ENCODE assay signal across 14 cellular contexts in the genomic region with DNA sequence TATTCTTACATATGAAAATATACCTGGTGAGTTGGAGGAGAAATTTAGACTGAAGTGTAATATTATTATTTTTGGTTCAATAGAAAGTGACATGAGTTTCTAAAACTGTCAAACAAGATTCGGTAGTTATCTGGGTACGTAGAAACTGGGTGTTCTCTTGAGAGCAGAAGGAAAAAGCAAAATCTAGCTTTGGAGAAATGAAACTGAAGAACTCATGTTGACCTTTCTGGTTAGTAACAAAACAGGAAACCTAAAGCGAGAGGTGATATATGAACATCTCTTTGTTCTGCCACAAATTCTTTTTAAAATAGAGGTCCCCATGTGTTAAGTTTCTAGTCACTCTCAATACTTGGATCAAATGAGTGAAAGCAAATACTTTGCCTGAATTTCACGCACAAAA.
DNase-seq lines count a peak whose midpoint lies in the region; ATAC-seq lines count a peak whose summit lies in the region.
"Had no signal": no experiment of that assay in that cellular context is flagged by ENCODE, and none has a peak within 500 bp of the region (broad histone marks: within the 10 kb centered on the region; RNA-seq: fewer than 3 reads in every experiment).

No MANE protein-coding gene starts in this region.

- no peak overlapping the region for H3K4me3 Mint-ChIP-seq in dendritic cell treated with granulocyte-macrophage colony-stimulating factor and Interleukin-4, amounts not matched to agents 40 ng/mL and 50 ng/mL, for 4 days
- H3K4me3 Mint-ChIP-seq: activated naive CD8-positive, alpha-beta T cell treated with anti-CD3 and anti-CD28 coated beads for 36 hours; T-helper 2 cell treated with Interferon-gamma antibody and Interleukin-4, amounts not matched to agents 5 μg/mL and 100 μg/mL, for 36 hours had no signal

- peak overlapping the region; percentile 17 for H3K27ac Mint-ChIP-seq in dendritic cell treated with granulocyte-macrophage colony-stimulating factor and Interleukin-4, amounts not matched to agents 40 ng/mL and 50 ng/mL, for 4 days
- H3K27ac Mint-ChIP-seq: activated naive CD8-positive, alpha-beta T cell treated with anti-CD3 and anti-CD28 coated beads for 36 hours; progenitor cell of endocrine pancreas; T-helper 2 cell treated with Interferon-gamma antibody and Interleukin-4, amounts not matched to agents 5 μg/mL and 100 μg/mL, for 36 hours had no signal

- no peaks in the 10 kb centered on the region for H3K27me3 Mint-ChIP-seq in dendritic cell treated with granulocyte-macrophage colony-stimulating factor and Interleukin-4, amounts not matched to agents 40 ng/mL and 50 ng/mL, for 4 days
- H3K27me3 Mint-ChIP-seq: activated naive CD8-positive, alpha-beta T cell treated with anti-CD3 and anti-CD28 coated beads for 36 hours; progenitor cell of endocrine pancreas had no signal

- H3K9me3 Mint-ChIP-seq in dendritic cell treated with granulocyte-macrophage colony-stimulating factor and Interleukin-4, amounts not matched to agents 40 ng/mL and 50 ng/mL, for 4 days, result no peaks in the 10 kb centered on the region

- ATAC-seq in GM18867 (IDR thresholded peaks at IDR 0.05; ENCODE audit: unreplicated experiment) (peak; percentile 81), GM21528 (IDR thresholded peaks at IDR 0.05; ENCODE audit: low FRiP score, unreplicated experiment) (peak; percentile 70), HG03139 (IDR thresholded peaks at IDR 0.05; ENCODE audit: unreplicated experiment) (peak; percentile 47), sciatic nerve (no peak)

- DNase-seq in DMS 273 (lab: John Stamatoyannopoulos, UW; ENCODE audit: unreplicated experiment) (no peak), NCI-H146 treated with DMSO at 0.1 percent for 48 hours (lab: John Stamatoyannopoulos, UW; ENCODE audit: unreplicated experiment) (no peak), sciatic nerve (ENCODE audit: low spot score) (no peak)
- no peak for DNase-seq in effector CD8-positive, alpha-beta T cell (lab: John Stamatoyannopoulos, UW)
- DNase-seq: activated naive CD8-positive, alpha-beta T cell treated with anti-CD3 and anti-CD28 coated beads for 36 hours; head of caudate nucleus; NCI-H2029; testis had no signal

- intact Hi-C loops in dendritic cell treated with granulocyte-macrophage colony-stimulating factor and Interleukin-4, amounts not matched to agents 40 ng/mL and 50 ng/mL, for 4 days (cut with micrococcal nuclease), result loop anchor here (10.0 kb wide), 1 partner anchor 71 kb away; no protein-coding TSS in a partner anchor
- intact Hi-C loops in sciatic nerve (cut with DNase I), result no loop called here

- no peaks in the 10 kb centered on the region for H3K36me3 Mint-ChIP-seq in dendritic cell treated with granulocyte-macrophage colony-stimulating factor and Interleukin-4, amounts not matched to agents 40 ng/mL and 50 ng/mL, for 4 days (ENCODE audit: low read depth)
- H3K36me3 Mint-ChIP-seq: activated naive CD8-positive, alpha-beta T cell treated with anti-CD3 and anti-CD28 coated beads for 36 hours had no signal

- peaks cover 41% of the 10 kb centered on the region for H3K4me1 Mint-ChIP-seq in dendritic cell treated with granulocyte-macrophage colony-stimulating factor and Interleukin-4, amounts not matched to agents 40 ng/mL and 50 ng/mL, for 4 days (ENCODE audit: low read depth)
- H3K4me1 Mint-ChIP-seq: activated naive CD8-positive, alpha-beta T cell treated with anti-CD3 and anti-CD28 coated beads for 36 hours had no signal
